ENCODE assay signal across 1 cellular context in the genomic region with DNA sequence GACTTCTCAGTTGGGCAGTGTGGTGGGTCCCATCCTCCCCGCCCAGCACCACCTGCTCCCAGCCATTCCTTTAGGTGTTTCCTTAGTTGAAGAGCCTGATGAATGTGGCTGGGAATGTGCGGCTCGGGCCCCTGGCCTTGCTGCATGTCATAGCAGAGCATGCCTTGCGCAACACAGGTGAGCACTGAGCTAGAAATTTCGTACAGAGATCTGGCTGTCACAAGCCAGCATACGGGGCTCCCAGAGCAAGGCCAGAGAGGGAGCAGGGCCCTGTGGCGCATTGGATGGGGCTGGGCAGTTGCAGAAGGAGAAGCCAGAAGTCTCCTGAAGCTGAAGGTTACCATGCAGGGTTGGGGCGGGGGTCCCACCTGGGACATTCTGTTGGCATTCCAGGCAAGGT.
TF ChIP-seq lines count a peak whose summit lies in the region.

No MANE protein-coding gene starts in this region.

TF ChIP-seq in HepG2, 621 proteins besides CTCF, POLR2A, EP300 and RAD21 (continued from another document):
- TF ChIP-seq, protein P1, sequence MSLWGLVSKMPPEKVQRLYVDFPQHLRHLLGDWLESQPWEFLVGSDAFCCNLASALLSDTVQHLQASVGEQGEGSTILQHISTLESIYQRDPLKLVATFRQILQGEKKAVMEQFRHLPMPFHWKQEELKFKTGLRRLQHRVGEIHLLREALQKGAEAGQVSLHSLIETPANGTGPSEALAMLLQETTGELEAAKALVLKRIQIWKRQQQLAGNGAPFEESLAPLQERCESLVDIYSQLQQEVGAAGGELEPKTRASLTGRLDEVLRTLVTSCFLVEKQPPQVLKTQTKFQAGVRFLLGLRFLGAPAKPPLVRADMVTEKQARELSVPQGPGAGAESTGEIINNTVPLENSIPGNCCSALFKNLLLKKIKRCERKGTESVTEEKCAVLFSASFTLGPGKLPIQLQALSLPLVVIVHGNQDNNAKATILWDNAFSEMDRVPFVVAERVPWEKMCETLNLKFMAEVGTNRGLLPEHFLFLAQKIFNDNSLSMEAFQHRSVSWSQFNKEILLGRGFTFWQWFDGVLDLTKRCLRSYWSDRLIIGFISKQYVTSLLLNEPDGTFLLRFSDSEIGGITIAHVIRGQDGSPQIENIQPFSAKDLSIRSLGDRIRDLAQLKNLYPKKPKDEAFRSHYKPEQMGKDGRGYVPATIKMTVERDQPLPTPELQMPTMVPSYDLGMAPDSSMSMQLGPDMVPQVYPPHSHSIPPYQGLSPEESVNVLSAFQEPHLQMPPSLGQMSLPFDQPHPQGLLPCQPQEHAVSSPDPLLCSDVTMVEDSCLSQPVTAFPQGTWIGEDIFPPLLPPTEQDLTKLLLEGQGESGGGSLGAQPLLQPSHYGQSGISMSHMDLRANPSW (CRISPR knock-in tag; IDR thresholded peaks at IDR 0.05; ENCODE audit: borderline replicate concordance) = no peak
- no peak for TF ChIP-seq ZBTB1 (CRISPR knock-in tag; IDR thresholded peaks at IDR 0.05; ENCODE audit: borderline replicate concordance)
- TF ChIP-seq KDM6A (CRISPR knock-in tag; IDR thresholded peaks at IDR 0.05; ENCODE audit: low read depth) = no peak
- TF ChIP-seq ZBTB7A (CRISPR knock-in tag; IDR thresholded peaks at IDR 0.05) = no peak
- TF ChIP-seq MTA3 (CRISPR knock-in tag; IDR thresholded peaks at IDR 0.05) = no peak
- TF ChIP-seq, protein P2, sequence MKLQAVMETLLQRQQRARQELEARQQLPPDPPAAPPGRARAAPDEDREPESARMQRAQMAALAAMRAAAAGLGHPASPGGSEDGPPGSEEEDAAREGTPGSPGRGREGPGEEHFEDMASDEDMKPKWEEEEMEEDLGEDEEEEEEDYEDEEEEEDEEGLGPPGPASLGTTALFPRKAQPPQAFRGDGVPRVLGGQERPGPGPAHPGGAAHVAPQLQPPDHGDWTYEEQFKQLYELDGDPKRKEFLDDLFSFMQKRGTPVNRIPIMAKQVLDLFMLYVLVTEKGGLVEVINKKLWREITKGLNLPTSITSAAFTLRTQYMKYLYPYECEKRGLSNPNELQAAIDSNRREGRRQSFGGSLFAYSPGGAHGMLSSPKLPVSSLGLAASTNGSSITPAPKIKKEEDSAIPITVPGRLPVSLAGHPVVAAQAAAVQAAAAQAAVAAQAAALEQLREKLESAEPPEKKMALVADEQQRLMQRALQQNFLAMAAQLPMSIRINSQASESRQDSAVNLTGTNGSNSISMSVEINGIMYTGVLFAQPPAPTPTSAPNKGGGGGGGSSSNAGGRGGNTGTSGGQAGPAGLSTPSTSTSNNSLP (IDR thresholded peaks at IDR 0.05; ENCODE audit: low read depth, low read length) = no peak
- TF ChIP-seq CEBPB (IDR thresholded peaks at IDR 0.05; ENCODE audit: borderline replicate concordance, low read depth, low read length) = peak; percentile 95
- TF ChIP-seq CEBPG (CRISPR knock-in tag; IDR thresholded peaks at IDR 0.05) = peak; percentile 87
- TF ChIP-seq, protein P3, sequence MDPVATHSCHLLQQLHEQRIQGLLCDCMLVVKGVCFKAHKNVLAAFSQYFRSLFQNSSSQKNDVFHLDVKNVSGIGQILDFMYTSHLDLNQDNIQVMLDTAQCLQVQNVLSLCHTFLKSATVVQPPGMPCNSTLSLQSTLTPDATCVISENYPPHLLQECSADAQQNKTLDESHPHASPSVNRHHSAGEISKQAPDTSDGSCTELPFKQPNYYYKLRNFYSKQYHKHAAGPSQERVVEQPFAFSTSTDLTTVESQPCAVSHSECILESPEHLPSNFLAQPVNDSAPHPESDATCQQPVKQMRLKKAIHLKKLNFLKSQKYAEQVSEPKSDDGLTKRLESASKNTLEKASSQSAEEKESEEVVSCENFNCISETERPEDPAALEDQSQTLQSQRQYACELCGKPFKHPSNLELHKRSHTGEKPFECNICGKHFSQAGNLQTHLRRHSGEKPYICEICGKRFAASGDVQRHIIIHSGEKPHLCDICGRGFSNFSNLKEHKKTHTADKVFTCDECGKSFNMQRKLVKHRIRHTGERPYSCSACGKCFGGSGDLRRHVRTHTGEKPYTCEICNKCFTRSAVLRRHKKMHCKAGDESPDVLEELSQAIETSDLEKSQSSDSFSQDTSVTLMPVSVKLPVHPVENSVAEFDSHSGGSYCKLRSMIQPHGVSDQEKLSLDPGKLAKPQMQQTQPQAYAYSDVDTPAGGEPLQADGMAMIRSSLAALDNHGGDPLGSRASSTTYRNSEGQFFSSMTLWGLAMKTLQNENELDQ (CRISPR knock-in tag; IDR thresholded peaks at IDR 0.05; ENCODE audit: borderline replicate concordance) = no peak
